1 cellular context compared by ENCODE assay signal in the genomic region with DNA sequence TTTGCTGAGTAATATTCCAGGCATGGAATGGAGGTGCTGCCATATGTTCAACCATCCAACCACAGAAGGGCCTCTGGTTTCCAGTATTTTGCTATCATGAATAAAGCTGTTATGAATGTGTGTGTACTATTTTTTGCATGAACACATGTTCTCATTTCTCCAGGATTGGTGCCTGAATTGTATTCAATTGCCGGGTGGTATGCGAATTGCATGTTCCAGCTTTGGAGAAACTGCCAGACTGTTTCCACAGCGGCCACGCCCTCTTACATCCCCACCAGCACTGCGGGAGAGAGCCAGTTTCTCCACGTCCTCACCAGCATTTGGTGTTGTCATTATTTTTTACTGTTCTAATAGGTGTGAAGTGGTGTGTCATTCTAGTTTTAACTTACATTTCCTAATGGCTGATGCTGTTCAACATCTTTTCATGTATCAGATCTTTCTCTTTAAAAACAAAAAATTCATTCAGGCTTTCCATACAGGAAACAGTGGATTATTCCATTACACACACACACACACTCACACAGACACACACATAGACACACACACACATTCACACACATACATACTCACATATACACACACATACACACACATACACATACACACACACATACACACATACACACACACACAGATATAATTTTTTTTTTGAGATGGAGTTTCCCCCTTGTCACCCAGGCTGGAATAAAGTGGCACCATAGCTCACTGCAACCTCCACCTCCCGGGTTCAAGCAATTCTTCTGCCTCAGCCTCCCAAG.
TF ChIP-seq lines count a peak whose summit lies in the region.

No MANE protein-coding gene starts in this region.

TF ChIP-seq in HEK293, 187 proteins besides CTCF, POLR2A, EP300 and RAD21 (continued from another document):
- TF ChIP-seq, protein P1, sequence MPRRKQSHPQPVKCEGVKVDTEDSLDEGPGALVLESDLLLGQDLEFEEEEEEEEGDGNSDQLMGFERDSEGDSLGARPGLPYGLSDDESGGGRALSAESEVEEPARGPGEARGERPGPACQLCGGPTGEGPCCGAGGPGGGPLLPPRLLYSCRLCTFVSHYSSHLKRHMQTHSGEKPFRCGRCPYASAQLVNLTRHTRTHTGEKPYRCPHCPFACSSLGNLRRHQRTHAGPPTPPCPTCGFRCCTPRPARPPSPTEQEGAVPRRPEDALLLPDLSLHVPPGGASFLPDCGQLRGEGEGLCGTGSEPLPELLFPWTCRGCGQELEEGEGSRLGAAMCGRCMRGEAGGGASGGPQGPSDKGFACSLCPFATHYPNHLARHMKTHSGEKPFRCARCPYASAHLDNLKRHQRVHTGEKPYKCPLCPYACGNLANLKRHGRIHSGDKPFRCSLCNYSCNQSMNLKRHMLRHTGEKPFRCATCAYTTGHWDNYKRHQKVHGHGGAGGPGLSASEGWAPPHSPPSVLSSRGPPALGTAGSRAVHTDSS (tag by site-specific recombination; IDR thresholded peaks at IDR 0.05) = no peak
- TF ChIP-seq OSR2 (tag by site-specific recombination; IDR thresholded peaks at IDR 0.05) (no peak), ZNF626 (tag by site-specific recombination; IDR thresholded peaks at IDR 0.05) (no peak)
